10 cellular contexts compared by ENCODE assay signal in genomic region chr11:72333657-72334056, GRCh38.
A peak's percentile ranks its signal among the peaks of the same experiment; 100 is the strongest.
DNase-seq lines count a peak whose midpoint lies in the region; ATAC-seq lines count a peak whose summit lies in the region.
"Had no signal": no experiment of that assay in that cellular context is flagged by ENCODE, and none has a peak within 500 bp of the region (broad histone marks: within the 10 kb centered on the region; RNA-seq: fewer than 3 reads in every experiment).

No MANE protein-coding gene starts in this region.

- peak; percentile 15 for DNase-seq in activated effector memory CD4-positive, alpha-beta T cell treated with Interleukin-2 at 50 U/mL for 16 hours
- DNase-seq in activated effector memory CD4-positive, alpha-beta T cell treated with anti-CD3 and anti-CD28 coated beads, Interleukin-2, amount 50 U/mL, for 16 hours = no peak
- DNase-seq in activated CD4-positive, alpha-beta T cell treated with anti-CD3 and anti-CD28 coated beads, Interleukin-2, amount 10 ng/mL, durations not matched to agents 7 days and 5 days = peak; percentile 83
- DNase-seq in globus pallidus (ENCODE audit: low spot score) (peak; percentile 10), NCI-H146 (lab: John Stamatoyannopoulos, UW) (no peak), NCI-H446 (lab: John Stamatoyannopoulos, UW) (no peak)
- DNase-seq: foreskin fibroblast had no signal

- peak overlapping the region; percentile 66 for H3K27ac ChIP-seq in thymus (ENCODE audit: low read depth)
- H3K27ac ChIP-seq: vagina had no signal

- no peaks in the 10 kb centered on the region for H3K9me3 ChIP-seq in thymus (ENCODE audit: control insufficient read depth)
- H3K9me3 ChIP-seq: vagina had no signal

- no peaks in the 10 kb centered on the region for H3K27me3 Mint-ChIP-seq in activated CD4-positive, alpha-beta T cell treated with anti-CD3 and anti-CD28 coated beads, Interleukin-2, amount 10 ng/mL, durations not matched to agents 7 days and 5 days

- no peaks in the 10 kb centered on the region for H3K27me3 ChIP-seq in thymus (ENCODE audit: control insufficient read depth, insufficient read depth)
- H3K27me3 ChIP-seq: vagina had no signal

- H3K36me3 ChIP-seq in thymus (ENCODE audit: control insufficient read depth, insufficient read depth) = no peaks in the 10 kb centered on the region
- H3K36me3 ChIP-seq: vagina had no signal

- no peaks in the 10 kb centered on the region for H3K9me3 Mint-ChIP-seq in activated CD4-positive, alpha-beta T cell treated with anti-CD3 and anti-CD28 coated beads, Interleukin-2, amount 10 ng/mL, durations not matched to agents 7 days and 5 days

- H3K4me3 Mint-ChIP-seq in activated CD4-positive, alpha-beta T cell treated with anti-CD3 and anti-CD28 coated beads, Interleukin-2, amount 10 ng/mL, durations not matched to agents 7 days and 5 days = no peak overlapping the region

- POLR2A ChIA-PET in activated CD4-positive, alpha-beta T cell treated with anti-CD3 and anti-CD28 coated beads, Interleukin-2, amount 10 ng/mL, durations not matched to agents 7 days and 5 days (lab: Charles Lee) = no interaction called here

- CTCF ChIA-PET in activated CD4-positive, alpha-beta T cell treated with anti-CD3 and anti-CD28 coated beads, Interleukin-2, amount 10 ng/mL, durations not matched to agents 7 days and 5 days (lab: Charles Lee) = interaction anchor here (1.0 to 1.8 kb wide), 6 partner anchors 10 to 98 kb away, joined by 3 to 9 read pairs (median 4); no protein-coding TSS in a partner anchor

- ATAC-seq in GM18868 (IDR thresholded peaks at IDR 0.05; ENCODE audit: unreplicated experiment) = no peak

- H3K4me1 Mint-ChIP-seq in activated CD4-positive, alpha-beta T cell treated with anti-CD3 and anti-CD28 coated beads, Interleukin-2, amount 10 ng/mL, durations not matched to agents 7 days and 5 days = peaks cover 34% of the 10 kb centered on the region

- 6% methylated on average over 6 of the region's 6 CpGs for WGBS in thymus

- no peaks in the 10 kb centered on the region for H3K36me3 Mint-ChIP-seq in activated CD4-positive, alpha-beta T cell treated with anti-CD3 and anti-CD28 coated beads, Interleukin-2, amount 10 ng/mL, durations not matched to agents 7 days and 5 days (ENCODE audit: low read depth)

- H3K4me3 ChIP-seq in thymus (ENCODE audit: low read length) = no peak overlapping the region
- H3K4me3 ChIP-seq: vagina had no signal

- peak overlapping the region; percentile 73 for H3K27ac Mint-ChIP-seq in activated CD4-positive, alpha-beta T cell treated with anti-CD3 and anti-CD28 coated beads, Interleukin-2, amount 10 ng/mL, durations not matched to agents 7 days and 5 days

- H3K4me1 ChIP-seq in thymus (ENCODE audit: control insufficient read depth, insufficient read depth, low read length) = peaks cover 13% of the 10 kb centered on the region

Comparison
In these comparisons a context has a peak if more than half of its experiments do, and no peak if none do; other contexts are left out.
1. DNase-seq: peak in activated effector memory CD4-positive, alpha-beta T cell treated with Interleukin-2 at 50 U/mL for 16 hours (single experiment), activated CD4-positive, alpha-beta T cell treated with anti-CD3 and anti-CD28 coated beads, Interleukin-2, amount 10 ng/mL, durations not matched to agents 7 days and 5 days (single experiment) and globus pallidus (single experiment); none in activated effector memory CD4-positive, alpha-beta T cell treated with anti-CD3 and anti-CD28 coated beads, Interleukin-2, amount 50 U/mL, for 16 hours (single experiment), NCI-H146 (single experiment) and NCI-H446 (0 of 2).